32 cellular contexts compared by ENCODE assay signal in the genomic region with DNA sequence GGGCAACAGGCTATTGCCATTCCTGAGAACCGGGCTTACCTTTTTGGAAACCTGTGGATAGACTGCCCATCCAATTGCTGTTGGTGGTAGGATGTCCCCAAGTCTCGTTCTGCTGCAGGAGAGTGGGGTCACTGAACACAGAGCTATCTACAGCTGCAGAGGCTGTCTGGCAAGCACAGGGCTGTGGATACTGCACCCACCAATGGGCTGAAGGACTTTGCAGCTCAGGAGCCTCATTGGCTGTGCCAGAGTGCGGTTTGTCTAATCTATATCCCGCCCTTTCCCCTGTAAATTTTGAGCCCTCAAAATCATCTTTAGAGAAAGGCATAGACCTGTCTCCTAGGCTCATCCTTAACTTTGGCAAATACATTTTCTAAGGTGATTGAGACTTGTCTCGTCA.
"Had no signal": no experiment of that assay in that cellular context is flagged by ENCODE, and none has a peak within 500 bp of the region (broad histone marks: within the 10 kb centered on the region; RNA-seq: fewer than 3 reads in every experiment).

No MANE protein-coding gene starts in this region.

- H3K27me3 ChIP-seq: ascending aorta, breast epithelium had no signal

- H3K9me3 Mint-ChIP-seq: activated CD4-positive, alpha-beta memory T cell treated with anti-CD3 and anti-CD28 coated beads, Interleukin-2, amount 10 ng/mL, durations not matched to agents 7 days and 5 days; activated CD4-positive, alpha-beta T cell treated with anti-CD3 and anti-CD28 coated beads, Interleukin-2, amount 10 ng/mL, durations not matched to agents 24 days and 14 days; activated naive CD4-positive, alpha-beta T cell treated with anti-CD3 and anti-CD28 coated beads, Interleukin-2, amount 10 ng/mL, durations not matched to agents 7 days and 5 days; activated naive CD4-positive, alpha-beta T cell treated with anti-CD3 and anti-CD28 coated beads, Interleukin-2, amount 50 U/mL, for 72 hours; activated naive CD8-positive, alpha-beta T cell treated with anti-CD3 and anti-CD28 coated beads, Interleukin-2, amount 10 ng/mL, durations not matched to agents 7 days and 5 days; activated T-helper 17 cell treated with anti-CD3 and anti-CD28 coated beads, Interleukin-2, amount 50 U/mL, for 72 hours; central memory CD8-positive, alpha-beta T cell; dendritic cell treated with granulocyte-macrophage colony-stimulating factor and Interleukin-4, amounts not matched to agents 40 ng/mL and 50 ng/mL, for 4 days; T-cell; T-helper 2 cell treated with Interferon-gamma antibody and Interleukin-4, amounts not matched to agents 5 μg/mL and 100 μg/mL, for 36 hours had no signal

- H3K9me3 ChIP-seq: ascending aorta, breast epithelium, esophagus muscularis mucosa, gastrocnemius medialis, heart left ventricle had no signal

- H3K27ac ChIP-seq: ascending aorta, breast epithelium, cardiac muscle cell, coronary artery, dorsolateral prefrontal cortex, esophagus muscularis mucosa, foreskin keratinocyte, gastrocnemius medialis, heart left ventricle had no signal

- H3K36me3 Mint-ChIP-seq: brain had no signal

- ATAC-seq: activated CD4-positive, alpha-beta T cell treated with anti-CD3 and anti-CD28 coated beads for 36 hours; activated naive CD4-positive, alpha-beta T cell treated with anti-CD3 and anti-CD28 coated beads, Interleukin-2, amount 50 U/mL, for 72 hours; activated T-helper 17 cell treated with anti-CD3 and anti-CD28 coated beads, Interleukin-2, amount 50 U/mL, for 72 hours; foreskin keratinocyte; gastrocnemius medialis; T-cell; T-helper 17 cell had no signal

- H3K4me3 ChIP-seq: ascending aorta, breast epithelium, cardiac muscle cell, coronary artery, dorsolateral prefrontal cortex, esophagus muscularis mucosa, gastrocnemius medialis, heart left ventricle had no signal

- H3K27ac Mint-ChIP-seq: activated CD4-positive, alpha-beta memory T cell treated with anti-CD3 and anti-CD28 coated beads, Interleukin-2, amount 10 ng/mL, durations not matched to agents 7 days and 5 days; activated CD4-positive, alpha-beta T cell treated with anti-CD3 and anti-CD28 coated beads for 36 hours; activated CD4-positive, alpha-beta T cell treated with anti-CD3 and anti-CD28 coated beads, Interleukin-2, amount 10 ng/mL, durations not matched to agents 24 days and 14 days; activated naive CD4-positive, alpha-beta T cell treated with anti-CD3 and anti-CD28 coated beads, Interleukin-2, amount 10 ng/mL, durations not matched to agents 7 days and 5 days; activated naive CD4-positive, alpha-beta T cell treated with anti-CD3 and anti-CD28 coated beads, Interleukin-2, amount 50 U/mL, for 72 hours; activated naive CD8-positive, alpha-beta T cell treated with anti-CD3 and anti-CD28 coated beads, Interleukin-2, amount 10 ng/mL, durations not matched to agents 7 days and 5 days; activated T-helper 17 cell treated with anti-CD3 and anti-CD28 coated beads, Interleukin-2, amount 50 U/mL, for 72 hours; brain; dendritic cell treated with granulocyte-macrophage colony-stimulating factor and Interleukin-4, amounts not matched to agents 40 ng/mL and 50 ng/mL, for 4 days; endodermal cell; T-cell; T-helper 17 cell; T-helper 2 cell treated with Interferon-gamma antibody and Interleukin-4, amounts not matched to agents 5 μg/mL and 100 μg/mL, for 36 hours had no signal

- H3K27me3 Mint-ChIP-seq: activated CD4-positive, alpha-beta T cell treated with anti-CD3 and anti-CD28 coated beads for 36 hours; activated T-helper 17 cell treated with anti-CD3 and anti-CD28 coated beads, Interleukin-2, amount 50 U/mL, for 72 hours; central memory CD8-positive, alpha-beta T cell had no signal

- H3K36me3 ChIP-seq: ascending aorta, breast epithelium, cardiac muscle cell, gastrocnemius medialis had no signal

- H3K4me1 ChIP-seq: ascending aorta, breast epithelium, foreskin keratinocyte had no signal

- DNase-seq: activated CD4-positive, alpha-beta memory T cell treated with anti-CD3 and anti-CD28 coated beads, Interleukin-2, amount 10 ng/mL, durations not matched to agents 7 days and 5 days; activated CD4-positive, alpha-beta T cell treated with anti-CD3 and anti-CD28 coated beads for 36 hours; activated CD4-positive, alpha-beta T cell treated with anti-CD3 and anti-CD28 coated beads, Interleukin-2, amount 10 ng/mL, durations not matched to agents 24 days and 14 days; activated CD4-positive, CD25-positive, alpha-beta regulatory T cell; activated CD4-positive, CD25-positive, alpha-beta regulatory T cell treated with anti-CD3 and anti-CD28 coated beads, Interleukin-2, amount 50 U/mL, for 72 hours; activated gamma-delta T cell; activated naive CD4-positive, alpha-beta T cell; activated naive CD4-positive, alpha-beta T cell treated with anti-CD3 and anti-CD28 coated beads, Interleukin-2, amount 10 ng/mL, durations not matched to agents 7 days and 5 days; activated naive CD8-positive, alpha-beta T cell treated with anti-CD3 and anti-CD28 coated beads, Interleukin-2, amount 10 ng/mL, durations not matched to agents 7 days and 5 days; activated T-cell treated with anti-CD3 and anti-CD28 coated beads, Interleukin-2, amount 50 U/mL, for 1 hour; dorsolateral prefrontal cortex; effector memory CD4-positive, alpha-beta T cell; endodermal cell; foreskin keratinocyte; gastrocnemius medialis; glutamatergic neuron; heart left ventricle; SW 1271; T-cell; T-helper 17 cell; T1000 had no signal

- H3K4me1 Mint-ChIP-seq: endodermal cell had no signal

- H3K4me3 Mint-ChIP-seq: activated CD4-positive, alpha-beta memory T cell treated with anti-CD3 and anti-CD28 coated beads, Interleukin-2, amount 10 ng/mL, durations not matched to agents 7 days and 5 days; activated CD4-positive, alpha-beta T cell treated with anti-CD3 and anti-CD28 coated beads for 36 hours; activated CD4-positive, alpha-beta T cell treated with anti-CD3 and anti-CD28 coated beads, Interleukin-2, amount 10 ng/mL, durations not matched to agents 24 days and 14 days; activated naive CD4-positive, alpha-beta T cell treated with anti-CD3 and anti-CD28 coated beads, Interleukin-2, amount 10 ng/mL, durations not matched to agents 7 days and 5 days; activated naive CD8-positive, alpha-beta T cell treated with anti-CD3 and anti-CD28 coated beads, Interleukin-2, amount 10 ng/mL, durations not matched to agents 7 days and 5 days; activated T-helper 17 cell treated with anti-CD3 and anti-CD28 coated beads, Interleukin-2, amount 50 U/mL, for 72 hours; brain; central memory CD8-positive, alpha-beta T cell; dendritic cell treated with granulocyte-macrophage colony-stimulating factor and Interleukin-4, amounts not matched to agents 40 ng/mL and 50 ng/mL, for 4 days; endodermal cell; T-cell; T-helper 17 cell; T-helper 2 cell treated with Interferon-gamma antibody and Interleukin-4, amounts not matched to agents 5 μg/mL and 100 μg/mL, for 36 hours had no signal
